9 cellular contexts compared by ENCODE assay signal in genomic region chr12:57603758-57604453, GRCh38. TPM values are rescaled to one million over a fixed set of nuclear protein-coding genes. Genes with fewer than 3 reads are reported as not detected.
A peak's percentile ranks its signal among the peaks of the same experiment; 100 is the strongest.
DNase-seq lines count a peak whose midpoint lies in the region; ATAC-seq and TF ChIP-seq lines count a peak whose summit lies in the region.
"Had no signal": no experiment of that assay in that cellular context is flagged by ENCODE, and none has a peak within 500 bp of the region (broad histone marks: within the 10 kb centered on the region; RNA-seq: fewer than 3 reads in every experiment).

No MANE protein-coding gene starts in this region.

- H3K36me3 Mint-ChIP-seq in T-cell (peaks cover 29% of the 10 kb centered on the region), nephron progenitor cell (ENCODE audit: low read depth) (peaks cover 33% of the 10 kb centered on the region)

- DNase-seq in NCI-H510A treated with DMSO at 0.1 percent for 48 hours (lab: John Stamatoyannopoulos, UW) = peak; percentile 61
- no peak for DNase-seq in NCI-H510A (lab: John Stamatoyannopoulos, UW)
- DNase-seq in T-cell = no peak
- peak; percentile 67 for DNase-seq in fibroblast of peridontal ligament (ENCODE audit: extremely low read depth)
- DNase-seq in nephron progenitor cell = no peak
- DNase-seq in KBM-7 = no peak
- no peak for DNase-seq in amniotic stem cell (lab: John Stamatoyannopoulos, UW)

- ATAC-seq in T-cell (replicated peaks in 1 of 4) (no peak), GM18520 (IDR thresholded peaks at IDR 0.05; ENCODE audit: unreplicated experiment) (no peak)

- peak overlapping the region; percentile 79 to 82 (median 81) for H3K4me3 Mint-ChIP-seq in T-cell
- H3K4me3 Mint-ChIP-seq in nephron progenitor cell = peak overlapping the region; percentile 85
- H3K4me3 Mint-ChIP-seq: dendritic cell treated with granulocyte-macrophage colony-stimulating factor and Interleukin-4, amounts not matched to agents 40 ng/mL and 50 ng/mL, for 4 days had no signal

- H3K27ac Mint-ChIP-seq in T-cell (peak overlapping the region; percentile 70 to 84), nephron progenitor cell (peak overlapping the region; percentile 40)
- H3K27ac Mint-ChIP-seq: dendritic cell treated with granulocyte-macrophage colony-stimulating factor and Interleukin-4, amounts not matched to agents 40 ng/mL and 50 ng/mL, for 4 days had no signal

- H3K4me1 Mint-ChIP-seq in T-cell (peaks cover 26 to 42% (median 34%) of the 10 kb centered on the region in 3 donors), nephron progenitor cell (peaks cover 23% of the 10 kb centered on the region)

- TF ChIP-seq CTCF in nephron progenitor cell (IDR thresholded peaks at IDR 0.05) = no peak

- no peaks in the 10 kb centered on the region for H3K27me3 Mint-ChIP-seq in T-cell
- peaks cover 24% of the 10 kb centered on the region for H3K27me3 Mint-ChIP-seq in nephron progenitor cell (ENCODE audit: low read depth, poor library complexity)

- POLR2A ChIA-PET in T-cell (lab: Charles Lee) = interaction anchor here in 1 of 2 donors (0.5 kb wide), 1 partner anchor 376 kb away, joined by 3 read pairs; no protein-coding TSS in a partner anchor

- in situ Hi-C loops in KBM-7 (cut with MboI; ENCODE audit: low pct_unique_long_range_greater_than_20kb, low sequenced_read_pairs) = no loop called here

- H3K9me3 Mint-ChIP-seq in T-cell = no peaks in the 10 kb centered on the region
- no peaks in the 10 kb centered on the region for H3K9me3 Mint-ChIP-seq in nephron progenitor cell
- H3K9me3 Mint-ChIP-seq: dendritic cell treated with granulocyte-macrophage colony-stimulating factor and Interleukin-4, amounts not matched to agents 40 ng/mL and 50 ng/mL, for 4 days had no signal

- CTCF ChIA-PET in T-cell (lab: Charles Lee) = interaction anchor here (0.6 to 1.5 kb wide), 4 partner anchors 20 to 319 kb away, joined by 3 to 5 read pairs (median 3); no protein-coding TSS in a partner anchor

RNA-seq across cellular contexts. Expression of gene DTX3, which starts 0.7 kb away (rescaled TPM):
- 10 to 100 TPM; 27.1 to 37.2 (median 30.4) TPM for total RNA-seq in T-cell

RNA-seq across cellular contexts. Expression of gene ARHGEF25, which starts 7.3 kb away (rescaled TPM):
- total RNA-seq in T-cell = 1 to 10 TPM in 1 of 5 donors, under 1 TPM in 4; 0.67 to 1.4 (median 0.84) TPM

RNA-seq across cellular contexts. Expression of gene PIP4K2C, which starts 12.9 kb away (rescaled TPM):
- 10 to 100 TPM; 21.7 to 30.9 (median 27.9) TPM for total RNA-seq in T-cell

RNA-seq across cellular contexts. Expression of gene B4GALNT1, which starts 29.1 kb away (rescaled TPM):
- under 1 TPM in 3 of 5 donors, not detected in 2; 0.16 to 0.54 (median 0.26) TPM for total RNA-seq in T-cell

RNA-seq across cellular contexts. Expression of gene KIF5A, which starts 54.1 kb away (rescaled TPM):
- total RNA-seq in T-cell = 1 to 10 TPM in 2 of 5 donors, under 1 TPM in 3; 0.83 to 1.8 (median 0.92) TPM

Comparison
In these comparisons a context has a peak if more than half of its experiments do, and no peak if none do; other contexts are left out.
1. DNase-seq: peak in NCI-H510A treated with DMSO at 0.1 percent for 48 hours (single experiment) and fibroblast of peridontal ligament (single experiment); none in NCI-H510A (single experiment), T-cell (0 of 34), nephron progenitor cell (single experiment), KBM-7 (single experiment) and amniotic stem cell (single experiment).